ENCODE assay signal across 9 cellular contexts in genomic region chr17:35046740-35047283, GRCh38. TPM values are rescaled to one million over a fixed set of nuclear protein-coding genes. Genes with fewer than 3 reads are reported as not detected.
DNase-seq lines count a peak whose midpoint lies in the region; ATAC-seq and TF ChIP-seq lines count a peak whose summit lies in the region.
"Had no signal": no experiment of that assay in that cellular context is flagged by ENCODE, and none has a peak within 500 bp of the region (broad histone marks: within the 10 kb centered on the region; RNA-seq: fewer than 3 reads in every experiment).

No MANE protein-coding gene starts in this region.

- H3K9me3 Mint-ChIP-seq in progenitor cell of endocrine pancreas (ENCODE audit: low read depth), result no peaks in the 10 kb centered on the region

- intact Hi-C loops in esophagus squamous epithelium (cut with DNase I) (no loop called here), aorta (cut with DNase I) (no loop called here)

- peaks cover 31% of the 10 kb centered on the region for H3K4me1 Mint-ChIP-seq in progenitor cell of endocrine pancreas (ENCODE audit: low read depth)

- H3K27me3 Mint-ChIP-seq in progenitor cell of endocrine pancreas, result no peaks in the 10 kb centered on the region

- H3K9me3 ChIP-seq in esophagus squamous epithelium, result no peaks in the 10 kb centered on the region
- no peaks in the 10 kb centered on the region for H3K9me3 ChIP-seq in aorta (ENCODE audit: control insufficient read depth, low read length)

- ATAC-seq in GM18511 (IDR thresholded peaks at IDR 0.05; ENCODE audit: unreplicated experiment), result peak; percentile 68
- ATAC-seq in HG03575 (IDR thresholded peaks at IDR 0.05; ENCODE audit: extremely low read depth, insufficient number of reproducible peaks, low FRiP score, unreplicated experiment), result peak; percentile 44
- ATAC-seq in aorta (ENCODE audit: low FRiP score), result no peak

- peak overlapping the region in 3 of 4 donors; percentile 43 to 72 (median 70) for H3K27ac ChIP-seq in esophagus squamous epithelium
- no peak overlapping the region for H3K27ac ChIP-seq in aorta (ENCODE audit: low read depth in 1 of 2, low read length in 2 of 2)

- H3K27me3 ChIP-seq in esophagus squamous epithelium, result no peaks in the 10 kb centered on the region
- no peaks in the 10 kb centered on the region for H3K27me3 ChIP-seq in aorta (ENCODE audit: control insufficient read depth in 1 of 2, insufficient read depth in 2 of 2, low read length in 1 of 2)

- peaks cover 3% of the 10 kb centered on the region for H3K36me3 Mint-ChIP-seq in progenitor cell of endocrine pancreas (ENCODE audit: insufficient read depth)

- no peaks in the 10 kb centered on the region for H3K36me3 ChIP-seq in esophagus squamous epithelium
- no peaks in the 10 kb centered on the region for H3K36me3 ChIP-seq in aorta (ENCODE audit: control insufficient read depth in 1 of 2, insufficient read depth in 2 of 2, low read length in 1 of 2)

- no peak for TF ChIP-seq POLR2A in esophagus squamous epithelium (IDR thresholded peaks at IDR 0.05)

- H3K4me3 Mint-ChIP-seq in progenitor cell of endocrine pancreas (ENCODE audit: low read depth), result no peak overlapping the region

- TF ChIP-seq CTCF in esophagus squamous epithelium (IDR thresholded peaks at IDR 0.05) (no peak), progenitor cell of endocrine pancreas (IDR thresholded peaks at IDR 0.05; ENCODE audit: unreplicated experiment) (no peak)

- H3K4me3 ChIP-seq in esophagus squamous epithelium (peak overlapping the region in 1 of 4 donors; percentile 12), aorta (ENCODE audit: low read length in 2 of 2) (no peak overlapping the region)
- H3K4me3 ChIP-seq: skin epidermis had no signal

- H3K4me1 ChIP-seq in esophagus squamous epithelium (peaks cover 10 to 72% (median 12%) of the 10 kb centered on the region in 3 donors), aorta (ENCODE audit: control insufficient read depth in 1 of 2, insufficient read depth in 2 of 2, low read length in 2 of 2) (no peaks in the 10 kb centered on the region)

- no peak overlapping the region for H3K27ac Mint-ChIP-seq in progenitor cell of endocrine pancreas

- 19 to 36% methylated on average over 5 of the region's 5 CpGs for WGBS in esophagus squamous epithelium, 2 donors
- 46 to 53% methylated on average over 5 of the region's 5 CpGs for WGBS in aorta, 2 donors

- DNase-seq in activated CD4-positive, alpha-beta T cell treated with anti-CD3 and anti-CD28 coated beads, Interleukin-2, amount 50 U/mL, for 4 hours, result peak; percentile 37 to 53
- DNase-seq in esophagus squamous epithelium (lab: John Stamatoyannopoulos, UW) (no peak), aorta (no peak), COLO829 (ENCODE audit: low spot score) (no peak), progenitor cell of endocrine pancreas (ENCODE audit: low spot score, unreplicated experiment) (no peak)
- DNase-seq in stimulated activated CD4-positive, alpha-beta T cell treated with anti-CD3 and anti-CD28 coated beads, TNF-alpha, amount 100 ng/mL, for 24 hours (ENCODE audit: low read depth in 3 of 3), result peak; percentile 35 to 60 (median 44)

RNA-seq across cellular contexts. Expression of gene RFFL, which starts 16.7 kb away (rescaled TPM):
- total RNA-seq in esophagus squamous epithelium (10 to 100 TPM; 31.7 to 64.0 (median 56.2) TPM), aorta (10 to 100 TPM; 25.0 to 25.1 TPM), progenitor cell of endocrine pancreas (34.0 and 35.2 TPM in 2 replicates)
- polyA plus RNA-seq in aorta, result 10 to 100 TPM; 11.4 to 19.4 TPM

Comparison
In these comparisons a context has a peak if more than half of its experiments do, and no peak if none do; other contexts are left out.
1. DNase-seq: peak in activated CD4-positive, alpha-beta T cell treated with anti-CD3 and anti-CD28 coated beads, Interleukin-2, amount 50 U/mL, for 4 hours (2 of 2) and stimulated activated CD4-positive, alpha-beta T cell treated with anti-CD3 and anti-CD28 coated beads, TNF-alpha, amount 100 ng/mL, for 24 hours (3 of 3); none in esophagus squamous epithelium (single experiment), aorta (0 of 2), COLO829 (single experiment) and progenitor cell of endocrine pancreas (single experiment).
2. H3K27ac ChIP-seq: peak in esophagus squamous epithelium (3 of 4); none in aorta (0 of 2).